In genomic region chr5:90097082-90097477, GRCh38 we compare ENCODE assay signal across 23 cellular contexts.
"Had no signal": no experiment of that assay in that cellular context is flagged by ENCODE, and none has a peak within 500 bp of the region (broad histone marks: within the 10 kb centered on the region; RNA-seq: fewer than 3 reads in every experiment).

No MANE protein-coding gene starts in this region.

- H3K36me3 ChIP-seq: breast epithelium, colonic mucosa, gastrocnemius medialis, pancreas, right atrium auricular region, spleen, suprapubic skin, tibial artery had no signal

- H3K27me3 ChIP-seq: breast epithelium, colonic mucosa, gastrocnemius medialis, pancreas, right atrium auricular region, spleen, suprapubic skin, tibial artery had no signal

- DNase-seq: activated B cell treated with CpG ODN at 0.5 μM for 24 hours; activated CD8-positive, alpha-beta memory T cell treated with anti-CD3 and anti-CD28 coated beads, Interleukin-2, amount 10 ng/mL, durations not matched to agents 7 days and 5 days; activated CD8-positive, alpha-beta T cell treated with anti-CD3 and anti-CD28 coated beads, Interleukin-2, amount 10 ng/mL, durations not matched to agents 7 days and 5 days; activated effector memory CD4-positive, alpha-beta T cell treated with Interleukin-2 at 50 U/mL for 16 hours; activated naive CD4-positive, alpha-beta T cell treated with Interleukin-2 at 50 U/mL for 16 hours; activated naive CD8-positive, alpha-beta T cell treated with anti-CD3 and anti-CD28 coated beads, Interleukin-2, amount 10 ng/mL, durations not matched to agents 7 days and 5 days; colonic mucosa; effector CD8-positive, alpha-beta T cell; gastrocnemius medialis; glutamatergic neuron; left colon; midbrain; naive thymus-derived CD4-positive, alpha-beta T cell; pancreas; spleen; stimulated activated naive CD4-positive, alpha-beta T cell; T-helper 17 cell; tibial artery had no signal

- H3K27me3 Mint-ChIP-seq: activated B cell treated with CpG ODN at 0.5 μM for 24 hours; activated CD8-positive, alpha-beta memory T cell treated with anti-CD3 and anti-CD28 coated beads, Interleukin-2, amount 10 ng/mL, durations not matched to agents 7 days and 5 days; activated naive CD8-positive, alpha-beta T cell treated with anti-CD3 and anti-CD28 coated beads, Interleukin-2, amount 10 ng/mL, durations not matched to agents 7 days and 5 days; central memory CD8-positive, alpha-beta T cell; T-helper 17 cell had no signal

- H3K27ac Mint-ChIP-seq: activated B cell treated with CpG ODN at 0.5 μM for 24 hours; activated CD8-positive, alpha-beta memory T cell treated with anti-CD3 and anti-CD28 coated beads, Interleukin-2, amount 10 ng/mL, durations not matched to agents 7 days and 5 days; activated CD8-positive, alpha-beta T cell treated with anti-CD3 and anti-CD28 coated beads, Interleukin-2, amount 10 ng/mL, durations not matched to agents 7 days and 5 days; activated naive CD8-positive, alpha-beta T cell treated with anti-CD3 and anti-CD28 coated beads, Interleukin-2, amount 10 ng/mL, durations not matched to agents 7 days and 5 days; naive thymus-derived CD4-positive, alpha-beta T cell; T-helper 17 cell had no signal

- H3K9me3 Mint-ChIP-seq: activated B cell treated with CpG ODN at 0.5 μM for 24 hours; activated naive CD8-positive, alpha-beta T cell treated with anti-CD3 and anti-CD28 coated beads, Interleukin-2, amount 10 ng/mL, durations not matched to agents 7 days and 5 days had no signal

- H3K4me1 ChIP-seq: breast epithelium, colonic mucosa, gastrocnemius medialis, spleen, suprapubic skin had no signal

- FAIRE-seq: endometrium, pancreas had no signal

- H3K36me3 Mint-ChIP-seq: activated CD8-positive, alpha-beta memory T cell treated with anti-CD3 and anti-CD28 coated beads, Interleukin-2, amount 10 ng/mL, durations not matched to agents 7 days and 5 days; activated naive CD8-positive, alpha-beta T cell treated with anti-CD3 and anti-CD28 coated beads, Interleukin-2, amount 10 ng/mL, durations not matched to agents 7 days and 5 days; naive thymus-derived CD4-positive, alpha-beta T cell had no signal

- H3K4me3 ChIP-seq: breast epithelium, colonic mucosa, gastrocnemius medialis, pancreas, right atrium auricular region, spleen, suprapubic skin, tibial artery had no signal

- H3K4me3 Mint-ChIP-seq: activated B cell treated with CpG ODN at 0.5 μM for 24 hours; activated CD8-positive, alpha-beta memory T cell treated with anti-CD3 and anti-CD28 coated beads, Interleukin-2, amount 10 ng/mL, durations not matched to agents 7 days and 5 days; activated CD8-positive, alpha-beta T cell treated with anti-CD3 and anti-CD28 coated beads, Interleukin-2, amount 10 ng/mL, durations not matched to agents 7 days and 5 days; activated naive CD8-positive, alpha-beta T cell treated with anti-CD3 and anti-CD28 coated beads, Interleukin-2, amount 10 ng/mL, durations not matched to agents 7 days and 5 days; central memory CD8-positive, alpha-beta T cell; naive thymus-derived CD4-positive, alpha-beta T cell; T-helper 17 cell had no signal

- H3K9me3 ChIP-seq: breast epithelium, colonic mucosa, gastrocnemius medialis, pancreas, right atrium auricular region, spleen, suprapubic skin, tibial artery had no signal

- ATAC-seq: activated CD8-positive, alpha-beta memory T cell treated with anti-CD3 and anti-CD28 coated beads, Interleukin-2, amount 10 ng/mL, durations not matched to agents 7 days and 5 days; activated CD8-positive, alpha-beta T cell treated with anti-CD3 and anti-CD28 coated beads, Interleukin-2, amount 10 ng/mL, durations not matched to agents 7 days and 5 days; gastrocnemius medialis; left colon; naive thymus-derived CD4-positive, alpha-beta T cell; T-helper 17 cell had no signal

- H3K27ac ChIP-seq: breast epithelium, colonic mucosa, gastrocnemius medialis, pancreas, spleen, suprapubic skin, tibial artery had no signal

- H3K4me1 Mint-ChIP-seq: activated B cell treated with CpG ODN at 0.5 μM for 24 hours; activated CD8-positive, alpha-beta memory T cell treated with anti-CD3 and anti-CD28 coated beads, Interleukin-2, amount 10 ng/mL, durations not matched to agents 7 days and 5 days; activated naive CD8-positive, alpha-beta T cell treated with anti-CD3 and anti-CD28 coated beads, Interleukin-2, amount 10 ng/mL, durations not matched to agents 7 days and 5 days; central memory CD8-positive, alpha-beta T cell; naive thymus-derived CD4-positive, alpha-beta T cell; T-helper 17 cell had no signal
